Comparison of ENCODE assay signal across 8 cellular contexts in genomic region chr11:65112226-65112550, GRCh38. TPM values are rescaled to one million over a fixed set of nuclear protein-coding genes. Genes with fewer than 3 reads are reported as not detected.
DNase-seq lines count a peak whose midpoint lies in the region; ATAC-seq and TF ChIP-seq lines count a peak whose summit lies in the region.

No MANE protein-coding gene starts in this region.

- H3K4me1 ChIP-seq in OCI-LY7 (ENCODE audit: insufficient read depth, low read length, poor library complexity, severe bottlenecking) (peaks cover 55% of the 10 kb centered on the region), ovary (ENCODE audit: insufficient read depth) (peaks cover 16% of the 10 kb centered on the region)

- TF ChIP-seq POLR2A in ovary (IDR thresholded peaks at IDR 0.05) = no peak

- BruUV-seq in Calu3 (replicated peaks; lab: Mats Ljungman, UMichigan) = no TSS peak
- BruUV-seq in OCI-LY7 (replicated peaks; lab: Mats Ljungman, UMichigan) = no TSS peak

- CTCF ChIA-PET in Calu3 (lab: Charles Lee) (interaction anchor here (0.6 to 1.4 kb wide), 4 partner anchors 10 to 501 kb away, joined by 3 to 7 read pairs (median 4); partner anchors contain the start of genes CAPN1, FAU and MRPL49), OCI-LY7 (lab: Charles Lee; ENCODE audit: unreplicated experiment) (interaction anchor here (0.9 to 1.7 kb wide), 3 partner anchors 10 to 261 kb away, joined by 3 to 4 read pairs (median 4); partner anchors contain the start of gene FAU)

- peaks cover 34% of the 10 kb centered on the region for H3K4me1 Mint-ChIP-seq in Calu3 (ENCODE audit: low read depth, unreplicated experiment)

- ATAC-seq in HG03469 (IDR thresholded peaks at IDR 0.05; ENCODE audit: unreplicated experiment) = no peak
- ATAC-seq in HG03565 (IDR thresholded peaks at IDR 0.05; ENCODE audit: unreplicated experiment) = no peak

- no peak for TF ChIP-seq EP300 in ovary (IDR thresholded peaks at IDR 0.05)

- peak overlapping the region; percentile 91 for H3K4me2 ChIP-seq in OCI-LY7 (ENCODE audit: low read length)

- WGBS in ovary, 3 donors = 0 to 1% (median 1%) methylated on average over 24 to 28 of the region's 28 CpGs

- no peak overlapping the region for H2AFZ ChIP-seq in OCI-LY7 (ENCODE audit: low read length)

- H3K27me3 ChIP-seq in ovary = no peaks in the 10 kb centered on the region

- intact Hi-C loops in Calu3 (cut with micrococcal nuclease; ENCODE audit: unreplicated experiment) = loop anchor here (5.0 to 10.0 kb wide), 2 partner anchors 70 to 267 kb away; partner anchors contain the start of genes CAPN1 and CDC42BPG
- intact Hi-C loops in OCI-LY7 (cut with micrococcal nuclease; ENCODE audit: unreplicated experiment) = loop anchor here (10.0 kb wide), 1 partner anchor 337 kb away; the partner anchor contains the start of gene SF1
- intact Hi-C loops in ovary (cut with DNase I) = loop anchor here in 2 of 4 donors (5.0 to 10.0 kb wide), 5 partner anchors 73 to 267 kb away; partner anchors contain the start of genes ARL2 (in 2 of the 2), ATG2A (in 1 of the 2), CAPN1 (in 1 of the 2) and CDC42BPG (in 1 of the 2)

- peak overlapping the region; percentile 81 for H3K4me3 Mint-ChIP-seq in Calu3 (ENCODE audit: low read depth, unreplicated experiment)

- DNase-seq in Calu3 = no peak
- DNase-seq in OCI-LY7 (ENCODE audit: low spot score) = no peak
- no peak for DNase-seq in epithelial cell of proximal tubule (ENCODE audit: low read depth)
- no peak for DNase-seq in ovary
- DNase-seq in NCI-H1092 (lab: John Stamatoyannopoulos, UW) = no peak
- DNase-seq in stimulated activated CD4-positive, alpha-beta T cell treated with anti-CD3 and anti-CD28 coated beads, Interleukin-1b, Interleukin-23, amount 100 ng/mL, for 48 hours = no peak

- no peak for TF ChIP-seq CTCF in Calu3 (IDR thresholded peaks at IDR 0.05; ENCODE audit: unreplicated experiment)
- TF ChIP-seq CTCF in OCI-LY7 (conservative IDR thresholded peaks at IDR 0.05; ENCODE audit: low read length) = no peak
- no peak for TF ChIP-seq CTCF in epithelial cell of proximal tubule (conservative IDR thresholded peaks at IDR 0.05; ENCODE audit: low read depth, low read length)
- no peak for TF ChIP-seq CTCF in ovary (IDR thresholded peaks at IDR 0.05)

- H3K36me3 Mint-ChIP-seq in Calu3 (ENCODE audit: insufficient read depth, unreplicated experiment) = peaks cover 69% of the 10 kb centered on the region

- peaks cover 49% of the 10 kb centered on the region for H3K36me3 ChIP-seq in OCI-LY7 (ENCODE audit: insufficient read depth, low read length)
- H3K36me3 ChIP-seq in ovary = no peaks in the 10 kb centered on the region

- H3K79me2 ChIP-seq in OCI-LY7 (ENCODE audit: insufficient read depth, low read depth, low read length) = peaks cover 13% of the 10 kb centered on the region

- peak overlapping the region; percentile 79 for H3K27ac Mint-ChIP-seq in Calu3 (ENCODE audit: unreplicated experiment)

- H3K9me3 ChIP-seq in OCI-LY7 (ENCODE audit: low read length) (no peaks in the 10 kb centered on the region), ovary (no peaks in the 10 kb centered on the region)

- H3K9me2 ChIP-seq in OCI-LY7 (ENCODE audit: insufficient read depth, low read length) = no peaks in the 10 kb centered on the region

- peaks cover 8% of the 10 kb centered on the region; the same call in 1 of the 2 replicates for H4K20me1 ChIP-seq in OCI-LY7 (ENCODE audit: insufficient read depth, low read length)

- H3K27me3 Mint-ChIP-seq in Calu3 (ENCODE audit: unreplicated experiment) = no peaks in the 10 kb centered on the region

- peak overlapping the region; percentile 69 for H3K4me3 ChIP-seq in OCI-LY7 (ENCODE audit: low read depth, low read length, poor library complexity, severe bottlenecking)
- H3K4me3 ChIP-seq in epithelial cell of proximal tubule (ENCODE audit: low read depth, low read length) = peak overlapping the region; percentile 82
- H3K4me3 ChIP-seq in ovary = peak overlapping the region; percentile 51

- POLR2A ChIA-PET in OCI-LY7 (lab: Charles Lee) = interaction anchor here (1.0 to 2.2 kb wide), 5 partner anchors 14 to 385 kb away, joined by 3 to 14 read pairs (median 4); no protein-coding TSS in a partner anchor

- H3K27ac ChIP-seq in OCI-LY7 (ENCODE audit: low read depth, low read length, poor library complexity, severe bottlenecking) (peak overlapping the region; percentile 73), ovary (peak overlapping the region; percentile 32 to 56)

- H3K9me3 Mint-ChIP-seq in Calu3 (ENCODE audit: low read depth, unreplicated experiment) = no peaks in the 10 kb centered on the region

RNA-seq across cellular contexts. Expression of gene TM7SF2, which starts 0.5 kb away (rescaled TPM):
- total RNA-seq in Calu3 (2022) (41.2 and 42.8 TPM in 2 replicates), OCI-LY7 (2022) (46.7 and 54.1 TPM in 2 replicates), epithelial cell of proximal tubule (32.9 and 52.5 TPM in 2 replicates), ovary (100 to 1,000 TPM in 1 of 7 donors, 10 to 100 TPM in 6; 30.0 to 170 (median 63.6) TPM)
- total RNA-seq in OCI-LY7 (2014; rRNA removed; shearing (Covaris generic)) = 25.8 and 30.1 TPM in 2 replicates
- 100 to 1,000 TPM in 1 of 2 donors, 10 to 100 TPM in 1; 88.8 to 128 TPM for polyA plus RNA-seq in ovary

RNA-seq across cellular contexts. Expression of gene ZNHIT2, which starts 5.3 kb away (rescaled TPM):
- total RNA-seq in Calu3 (2022) = 13.2 and 17.2 TPM in 2 replicates
- 29.9 and 32.4 TPM in 2 replicates for total RNA-seq in OCI-LY7 (2014; rRNA removed; shearing (Covaris generic))
- total RNA-seq in OCI-LY7 (2022) = 10.7 and 11.5 TPM in 2 replicates
- 31.9 and 37.1 TPM in 2 replicates for total RNA-seq in epithelial cell of proximal tubule
- 10 to 100 TPM; 10.0 to 33.7 (median 13.4) TPM for total RNA-seq in ovary
- 10 to 100 TPM in 1 of 2 donors, not detected in 1; 13.1 TPM for polyA plus RNA-seq in ovary

RNA-seq across cellular contexts. Expression of gene FAU, which starts 9.7 kb away (rescaled TPM):
- total RNA-seq in Calu3 (2022) = 650 and 668 TPM in 2 replicates
- total RNA-seq in OCI-LY7 (2014; rRNA removed; shearing (Covaris generic)) = 1,573 and 1,628 TPM in 2 replicates
- total RNA-seq in OCI-LY7 (2022) = 1,401 and 1,406 TPM in 2 replicates
- total RNA-seq in epithelial cell of proximal tubule = 535 and 1,041 TPM in 2 replicates
- 1,000 to 10,000 TPM; 1,141 to 2,272 (median 1,835) TPM for total RNA-seq in ovary
- 1,000 to 10,000 TPM; 1,053 to 1,798 TPM for polyA plus RNA-seq in ovary

RNA-seq across cellular contexts. Expression of gene MRPL49, which starts 9.9 kb away (rescaled TPM):
- total RNA-seq in Calu3 (2022) (84.1 and 97.9 TPM in 2 replicates), OCI-LY7 (2022) (65.2 and 67.2 TPM in 2 replicates), epithelial cell of proximal tubule (77.5 and 126 TPM in 2 replicates), ovary (10 to 100 TPM; 47.1 to 61.8 (median 50.4) TPM)
- total RNA-seq in OCI-LY7 (2014; rRNA removed; shearing (Covaris generic)) = 81.6 and 83.2 TPM in 2 replicates
- polyA plus RNA-seq in ovary = 100 to 1,000 TPM in 1 of 2 donors, 10 to 100 TPM in 1; 64.0 to 106 TPM

RNA-seq across cellular contexts. Expression of gene VPS51, which starts 16.2 kb away (rescaled TPM):
- total RNA-seq in Calu3 (2022) (64.4 and 78.1 TPM in 2 replicates), OCI-LY7 (2022) (119 and 146 TPM in 2 replicates), epithelial cell of proximal tubule (227 and 342 TPM in 2 replicates), ovary (100 to 1,000 TPM; 149 to 543 (median 231) TPM)
- total RNA-seq in OCI-LY7 (2014; rRNA removed; shearing (Covaris generic)) = 214 and 221 TPM in 2 replicates
- 100 to 1,000 TPM in 1 of 2 donors, 10 to 100 TPM in 1; 51.1 to 221 TPM for polyA plus RNA-seq in ovary
